ENCODE assay signal across 32 cellular contexts in genomic region chr5:143771229-143772001, GRCh38. TPM values are rescaled to one million over a fixed set of nuclear protein-coding genes. Genes with fewer than 3 reads are reported as not detected.
DNase-seq lines count a peak whose midpoint lies in the region; ATAC-seq and TF ChIP-seq lines count a peak whose summit lies in the region.
"Had no signal": no experiment of that assay in that cellular context is flagged by ENCODE, and none has a peak within 500 bp of the region (broad histone marks: within the 10 kb centered on the region; RNA-seq: fewer than 3 reads in every experiment).

No MANE protein-coding gene starts in this region.

- no peak for TF ChIP-seq POLR2A in Peyer's patch (IDR thresholded peaks at IDR 0.05)

- POLR2A ChIA-PET in WTC11 (lab: Charles Lee), result no interaction called here

- DNase-seq in EH (ENCODE audit: low read depth) (peak; percentile 45), WTC11 (ENCODE audit: low spot score) (no peak), glutamatergic neuron (peak; percentile 25), pons (ENCODE audit: low spot score) (peak; percentile 7), retina (no peak), superior temporal gyrus (ENCODE audit: extremely low spot score) (no peak), Peyer's patch (no peak)
- DNase-seq: activated CD4-positive, alpha-beta T cell treated with anti-CD3 and anti-CD28 coated beads, Interleukin-2, amount 50 U/mL, for 1 hour; activated T-cell treated with anti-CD3 and anti-CD28 coated beads, Interleukin-2, amount 50 U/mL, for 4 hours; COR-L47; cortex of kidney; effector memory CD8-positive, alpha-beta T cell; NCI-H1436 treated with DMSO at 0.1 percent for 48 hours; NCI-H2081 treated with DMSO at 0.1 percent for 48 hours; NCI-H2227 treated with DMSO at 0.1 percent for 48 hours; NCI-H526 treated with DMSO at 0.1 percent for 48 hours; sigmoid colon; stimulated activated CD4-positive, alpha-beta T cell treated with anti-CD3 and anti-CD28 coated beads, Interleukin-4, amount 100 ng/mL, for 24 hours; T-helper 9 cell; trophoblast cell had no signal

- CTCF ChIA-PET in WTC11 (lab: Charles Lee), result no interaction called here

- H3K9me3 Mint-ChIP-seq in WTC11 (peaks cover 13% of the 10 kb centered on the region), glutamatergic neuron (ENCODE audit: unreplicated experiment) (no peaks in the 10 kb centered on the region)
- H3K9me3 Mint-ChIP-seq: activated T-cell treated with anti-CD3 and anti-CD28 coated beads, Interleukin-2, amount 50 U/mL, for 4 hours; effector memory CD8-positive, alpha-beta T cell; memory B cell had no signal

- H3K27ac Mint-ChIP-seq in WTC11, result no peak overlapping the region
- no peak overlapping the region for H3K27ac Mint-ChIP-seq in glutamatergic neuron (ENCODE audit: unreplicated experiment)
- H3K27ac Mint-ChIP-seq: effector memory CD8-positive, alpha-beta T cell; memory B cell had no signal

- no peak for TF ChIP-seq CTCF in WTC11 (IDR thresholded peaks at IDR 0.05)
- TF ChIP-seq CTCF in glutamatergic neuron (IDR thresholded peaks at IDR 0.05; ENCODE audit: partially characterized antibody, unreplicated experiment), result no peak
- TF ChIP-seq CTCF in Peyer's patch (IDR thresholded peaks at IDR 0.05), result no peak

- ATAC-seq in WTC11 (peak; percentile 43; the same call in 1 of the 2 replicates), GM19455 (IDR thresholded peaks at IDR 0.05; ENCODE audit: unreplicated experiment) (no peak)
- ATAC-seq: activated T-cell treated with anti-CD3 and anti-CD28 coated beads, Interleukin-2, amount 50 U/mL, for 4 hours; effector memory CD8-positive, alpha-beta T cell; left lobe of liver had no signal

- H3K4me1 Mint-ChIP-seq in WTC11, result peaks cover 15% of the 10 kb centered on the region
- peaks cover 23% of the 10 kb centered on the region for H3K4me1 Mint-ChIP-seq in glutamatergic neuron (ENCODE audit: low read depth, unreplicated experiment)
- H3K4me1 Mint-ChIP-seq: IgD-negative memory B cell, memory B cell had no signal

- H3K4me3 ChIP-seq in Peyer's patch, result no peak overlapping the region
- H3K4me3 ChIP-seq: prostate gland, sigmoid colon, SJSA1 had no signal

- no peaks in the 10 kb centered on the region for H3K4me1 ChIP-seq in Peyer's patch
- H3K4me1 ChIP-seq: prostate gland had no signal

- H3K27ac ChIP-seq in Peyer's patch, result no peak overlapping the region
- H3K27ac ChIP-seq: C4-2B, prostate gland, sigmoid colon, SJSA1 had no signal

- H3K27me3 Mint-ChIP-seq in WTC11 (ENCODE audit: low read depth), result no peaks in the 10 kb centered on the region
- peaks cover 2% of the 10 kb centered on the region for H3K27me3 Mint-ChIP-seq in glutamatergic neuron (ENCODE audit: unreplicated experiment)
- H3K27me3 Mint-ChIP-seq: IgD-negative memory B cell had no signal

- H3K27me3 ChIP-seq in Peyer's patch, result no peaks in the 10 kb centered on the region
- H3K27me3 ChIP-seq: sigmoid colon, SJSA1 had no signal

- H3K4me3 Mint-ChIP-seq in WTC11 (no peak overlapping the region), glutamatergic neuron (ENCODE audit: unreplicated experiment) (no peak overlapping the region)
- H3K4me3 Mint-ChIP-seq: activated T-cell treated with anti-CD3 and anti-CD28 coated beads, Interleukin-2, amount 50 U/mL, for 4 hours; effector memory CD8-positive, alpha-beta T cell; IgD-negative memory B cell; memory B cell had no signal

- no peaks in the 10 kb centered on the region for H3K36me3 ChIP-seq in Peyer's patch
- H3K36me3 ChIP-seq: prostate gland, sigmoid colon, SJSA1 had no signal

- H3K9me3 ChIP-seq in Peyer's patch, result no peaks in the 10 kb centered on the region
- H3K9me3 ChIP-seq: prostate gland, sigmoid colon, SJSA1 had no signal

- H3K36me3 Mint-ChIP-seq in WTC11, result peaks cover 7% of the 10 kb centered on the region; the same call in 1 of the 2 replicates
- no peaks in the 10 kb centered on the region for H3K36me3 Mint-ChIP-seq in glutamatergic neuron (ENCODE audit: unreplicated experiment)
- H3K36me3 Mint-ChIP-seq: memory B cell had no signal

TF ChIP-seq in WTC11, 78 proteins besides CTCF, POLR2A, EP300 and RAD21 (continues in another document):
- no peak for TF ChIP-seq ZNF263 (CRISPR knock-in tag; IDR thresholded peaks at IDR 0.05; ENCODE audit: low read depth)
- no peak for TF ChIP-seq STAT6 (CRISPR knock-in tag; conservative IDR thresholded peaks at IDR 0.05; ENCODE audit: low read depth)
- no peak for TF ChIP-seq FOXK1 (CRISPR knock-in tag; IDR thresholded peaks at IDR 0.05)
- no peak for TF ChIP-seq ZNF671 (CRISPR knock-in tag; IDR thresholded peaks at IDR 0.05)
- TF ChIP-seq ZNF317 (CRISPR knock-in tag; IDR thresholded peaks at IDR 0.05; ENCODE audit: borderline replicate concordance, low read depth), result no peak
- TF ChIP-seq ZBTB43 (CRISPR knock-in tag; IDR thresholded peaks at IDR 0.05), result no peak
- no peak for TF ChIP-seq NFATC4 (CRISPR knock-in tag; IDR thresholded peaks at IDR 0.05)
- TF ChIP-seq PRDM15 (CRISPR knock-in tag; IDR thresholded peaks at IDR 0.05), result no peak
- no peak for TF ChIP-seq CDX4 (CRISPR knock-in tag; IDR thresholded peaks at IDR 0.05; ENCODE audit: borderline replicate concordance)
- TF ChIP-seq E2F4 (CRISPR knock-in tag; IDR thresholded peaks at IDR 0.05; ENCODE audit: borderline replicate concordance, low read depth), result no peak
- TF ChIP-seq ATF1 (CRISPR knock-in tag; IDR thresholded peaks at IDR 0.05), result no peak

RNA-seq across cellular contexts. Expression of gene HMHB1, which starts 40.5 kb away (rescaled TPM):
- total RNA-seq in WTC11 (2021), result not detected in 3 replicates
- total RNA-seq in glutamatergic neuron (ENCODE audit: unreplicated experiment), result not detected
- total RNA-seq in Peyer's patch, result not detected
- total RNA-seq: activated T-cell treated with anti-CD3 and anti-CD28 coated beads, Interleukin-2, amount 50 U/mL, for 4 hours; astrocyte; cardiac septum; G401; left lobe of liver; myocyte; prostate gland; RPMI7951; sigmoid colon; SJSA1 had no signal

Comparison
In these comparisons a context has a peak if more than half of its experiments do, and no peak if none do; other contexts are left out.
1. DNase-seq: peak in EH (single experiment), glutamatergic neuron (single experiment) and pons (single experiment); none in WTC11 (single experiment), retina (single experiment), superior temporal gyrus (single experiment) and Peyer's patch (0 of 3).